In genomic region chr1:174074757-174075156, GRCh38 we compare ENCODE assay signal across 11 cellular contexts. TPM values are rescaled to one million over a fixed set of nuclear protein-coding genes. Genes with fewer than 3 reads are reported as not detected.
A peak's percentile ranks its signal among the peaks of the same experiment; 100 is the strongest.
DNase-seq lines count a peak whose midpoint lies in the region; ATAC-seq and TF ChIP-seq lines count a peak whose summit lies in the region.
"Had no signal": no experiment of that assay in that cellular context is flagged by ENCODE, and none has a peak within 500 bp of the region (broad histone marks: within the 10 kb centered on the region; RNA-seq: fewer than 3 reads in every experiment).

No MANE protein-coding gene starts in this region.

- H3K9me2 ChIP-seq in Loucy (replicated peaks; ENCODE audit: low read depth, low read length) = no peaks in the 10 kb centered on the region

- H4K20me1 ChIP-seq in Loucy (ENCODE audit: insufficient read depth, low read length, poor library complexity, severe bottlenecking) = no peaks in the 10 kb centered on the region

- H3K27me3 ChIP-seq in Loucy (ENCODE audit: insufficient read depth, low read length, poor library complexity, severe bottlenecking) = no peaks in the 10 kb centered on the region
- no peaks in the 10 kb centered on the region for H3K27me3 ChIP-seq in brain microvascular endothelial cell (replicated peaks)

- H3K27ac ChIP-seq in brain microvascular endothelial cell (no peak overlapping the region), coronary artery (no peak overlapping the region)

- no peak overlapping the region for H2AFZ ChIP-seq in Loucy (ENCODE audit: low read length)

- no peak overlapping the region for H3K4me3 ChIP-seq in Loucy (ENCODE audit: low read length, poor library complexity, severe bottlenecking)
- no peak overlapping the region for H3K4me3 ChIP-seq in brain microvascular endothelial cell (ENCODE audit: low read depth, low read length)
- no peak overlapping the region for H3K4me3 ChIP-seq in coronary artery
- H3K4me3 ChIP-seq: HAP-1 had no signal

- TF ChIP-seq CTCF in Loucy (conservative IDR thresholded peaks at IDR 0.05; ENCODE audit: low read length) (peak; percentile 66), brain microvascular endothelial cell (IDR thresholded peaks at IDR 0.05; ENCODE audit: low read depth, low read length, missing control alignments) (peak; percentile 22), coronary artery (IDR thresholded peaks at IDR 0.05) (no peak)

- H3K36me3 ChIP-seq in Loucy (ENCODE audit: insufficient read depth, low read length) (no peaks in the 10 kb centered on the region), brain microvascular endothelial cell (replicated peaks) (no peaks in the 10 kb centered on the region)
- H3K36me3 ChIP-seq: HAP-1 had no signal

- H3K9me3 ChIP-seq in Loucy (ENCODE audit: insufficient read depth, low read depth, low read length) = no peaks in the 10 kb centered on the region
- H3K9me3 ChIP-seq: HAP-1 had no signal

- no peak overlapping the region for H3K9ac ChIP-seq in Loucy (ENCODE audit: low read depth, low read length, poor library complexity, severe bottlenecking)

- no peak for ATAC-seq in GM19023 (IDR thresholded peaks at IDR 0.05; ENCODE audit: unreplicated experiment)
- ATAC-seq: left colon had no signal

- no peak overlapping the region for H3K4me2 ChIP-seq in Loucy (ENCODE audit: low read depth, low read length, poor library complexity, severe bottlenecking)

- peaks cover 17% of the 10 kb centered on the region for H3K4me1 ChIP-seq in Loucy (ENCODE audit: insufficient read depth, low read length, poor library complexity, severe bottlenecking)

- in situ Hi-C loops in brain microvascular endothelial cell (cut with HindIII; ENCODE audit: low pct_ligation_motif_present, low sequenced_read_pairs) = no loop called here

- peak; percentile 11 for DNase-seq in DMS53 treated with DMSO at 0.1 percent for 48 hours (lab: John Stamatoyannopoulos, UW; ENCODE audit: unreplicated experiment)
- DNase-seq in brain microvascular endothelial cell = no peak
- DNase-seq in myocyte (ENCODE audit: low read depth) = peak; percentile 33
- no peak for DNase-seq in coronary artery (ENCODE audit: low spot score)
- no peak for DNase-seq in NCI-H774 (lab: John Stamatoyannopoulos, UW)
- no peak for DNase-seq in T-helper 1 cell
- DNase-seq: activated CD4-positive, alpha-beta T cell treated with anti-CD3 and anti-CD28 coated beads for 48 hours; left colon had no signal

- no peaks in the 10 kb centered on the region for H3F3A ChIP-seq in Loucy (ENCODE audit: low read depth)

- H3K79me2 ChIP-seq in Loucy (ENCODE audit: insufficient read depth, low read length) = no peaks in the 10 kb centered on the region

RNA-seq across cellular contexts. Expression of gene RC3H1, which starts 52.6 kb away (rescaled TPM):
- 19.7 and 25.6 TPM in 2 replicates for total RNA-seq in myocyte
- polyA plus RNA-seq in myocyte (2012) = 3.9 TPM

Comparison
In these comparisons a context has a peak if more than half of its experiments do, and no peak if none do; other contexts are left out.
1. DNase-seq: peak in DMS53 treated with DMSO at 0.1 percent for 48 hours (single experiment) and myocyte (single experiment); none in brain microvascular endothelial cell (single experiment), coronary artery (single experiment), NCI-H774 (single experiment) and T-helper 1 cell (0 of 5).